2 cellular contexts compared by ENCODE assay signal in genomic region chr6:33453361-33454008, GRCh38.
TF ChIP-seq lines count a peak whose summit lies in the region.

No MANE protein-coding gene starts in this region.

TF ChIP-seq in GM12878, 131 proteins besides CTCF, POLR2A, EP300 and RAD21:
- TF ChIP-seq NBN (IDR thresholded peaks at IDR 0.05) = no peak
- TF ChIP-seq FOXM1 (IDR thresholded peaks at IDR 0.05; ENCODE audit: low read depth, low read length) = no peak
- no peak for TF ChIP-seq CEBPZ (IDR thresholded peaks at IDR 0.05; ENCODE audit: low read depth, low read length)
- no peak for TF ChIP-seq SIN3A (IDR thresholded peaks at IDR 0.05; ENCODE audit: low read depth, low read length)
- TF ChIP-seq POU2F2 (IDR thresholded peaks at IDR 0.05; ENCODE audit: borderline replicate concordance, low read depth, low read length) = no peak

TF ChIP-seq in HEK293T, 16 proteins besides CTCF, POLR2A, EP300 and RAD21:
- no peak for TF ChIP-seq SP1 (IDR thresholded peaks at IDR 0.05)
- no peak for TF ChIP-seq L3MBTL2 (conservative IDR thresholded peaks at IDR 0.05)
- TF ChIP-seq HDGF (IDR thresholded peaks at IDR 0.05; ENCODE audit: borderline replicate concordance) = no peak
- TF ChIP-seq CTBP1 (IDR thresholded peaks at IDR 0.05; ENCODE audit: borderline replicate concordance) = no peak
- no peak for TF ChIP-seq TARDBP (IDR thresholded peaks at IDR 0.05)
- TF ChIP-seq FOXM1 (IDR thresholded peaks at IDR 0.05; ENCODE audit: borderline replicate concordance) = no peak
- TF ChIP-seq FOXK2 (IDR thresholded peaks at IDR 0.05) = no peak
- TF ChIP-seq ZNF384 (IDR thresholded peaks at IDR 0.05) = no peak
- TF ChIP-seq BHLHE40 (IDR thresholded peaks at IDR 0.05; ENCODE audit: borderline replicate concordance) = no peak
- no peak for TF ChIP-seq ELF4 (IDR thresholded peaks at IDR 0.05)
- TF ChIP-seq FOXA1 (IDR thresholded peaks at IDR 0.05) = no peak
